ENCODE assay signal across 23 cellular contexts in genomic region chr7:143477501-143478150, GRCh38. TPM values are rescaled to one million over a fixed set of nuclear protein-coding genes. Genes with fewer than 3 reads are reported as not detected.
DNase-seq lines count a peak whose midpoint lies in the region; ATAC-seq, FAIRE-seq and TF ChIP-seq lines count a peak whose summit lies in the region.
"Had no signal": no experiment of that assay in that cellular context is flagged by ENCODE, and none has a peak within 500 bp of the region (broad histone marks: within the 10 kb centered on the region; RNA-seq: fewer than 3 reads in every experiment).

Gene TAS2R41 (plus strand): TSS chr7:143477873. CDS start chr7:143477873, 0 bp downstream.

- no peak within 1 kb of the TSS for H2BK15ac ChIP-seq in H1 (ENCODE audit: low read length)

- peaks cover 7% of the 10 kb centered on the region for H3K9me3 Mint-ChIP-seq in type B pancreatic cell
- H3K9me3 Mint-ChIP-seq: H9 had no signal

- ATAC-seq in GM18861 (IDR thresholded peaks at IDR 0.05; ENCODE audit: unreplicated experiment) (no peak), GM18511 (IDR thresholded peaks at IDR 0.05; ENCODE audit: unreplicated experiment) (no peak), GM18519 (IDR thresholded peaks at IDR 0.05; ENCODE audit: low FRiP score, unreplicated experiment) (no peak)
- ATAC-seq: PC-3 had no signal

- H3K56ac ChIP-seq in H1 (replicated peaks; ENCODE audit: insufficient read length, low read depth, low read length): no peak within 1 kb of the TSS

- no peak within 1 kb of the TSS for H3K4ac ChIP-seq in H1 (replicated peaks; ENCODE audit: insufficient read length, low read depth, low read length)

- no peak within 1 kb of the TSS for H2BK12ac ChIP-seq in H1 (ENCODE audit: low read depth, low read length)

- H4K91ac ChIP-seq in H1 (replicated peaks; ENCODE audit: insufficient read length, low read length): no peak within 1 kb of the TSS

- no peaks in the 10 kb centered on the region for H3K27me3 Mint-ChIP-seq in type B pancreatic cell

- H4K20me1 ChIP-seq in H1 (replicated peaks in 1 of 2; ENCODE audit: control insufficient read depth in 1 of 2, insufficient read depth in 2 of 2, low read length in 2 of 2): no peaks in the 10 kb centered on the region
- H4K20me1 ChIP-seq: BLaER1 treated with 17β-estradiol and CSF1 and Interleukin-3, amounts not matched to agents 10 nM and 100 nM had no signal

- intact Hi-C loops in left ventricle myocardium inferior (cut with micrococcal nuclease): no loop called here

- H3K9ac ChIP-seq in H1 (replicated peaks in 1 of 4; ENCODE audit: extremely low read depth in 1 of 4, low read depth in 3 of 4, low read length in 3 of 4): no peak within 1 kb of the TSS; a peak in 1 of 7 replicates
- no peak within 1 kb of the TSS for H3K9ac ChIP-seq in parathyroid adenoma
- H3K9ac ChIP-seq: BLaER1 treated with 17β-estradiol and CSF1 and Interleukin-3, amounts not matched to agents 10 nM and 100 nM had no signal

- H3K18ac ChIP-seq in H1 (ENCODE audit: extremely low read depth, low read length): no peak within 1 kb of the TSS

- POLR2A ChIA-PET in H1 (lab: Charles Lee; ENCODE audit: partially characterized antibody): no interaction called here

- no peak within 1 kb of the TSS for H3K14ac ChIP-seq in H1 (ENCODE audit: insufficient read length)

- no peak for TF ChIP-seq EP300 in H1 (IDR thresholded peaks at IDR 0.05; ENCODE audit: borderline replicate concordance in 1 of 2, low read depth in 2 of 2, low read length in 2 of 2)

- no peak within 1 kb of the TSS for H4K5ac ChIP-seq in H1 (ENCODE audit: insufficient read length, low read depth, low read length)

- H4K8ac ChIP-seq in H1 (ENCODE audit: extremely low read depth, insufficient read depth, low read length): peak within 1 kb of the TSS; percentile 7; the same call in 1 of the 2 replicates

- no peak within 1 kb of the TSS for H2BK5ac ChIP-seq in H1 (ENCODE audit: low read depth, low read length)

- H3K27me3 ChIP-seq in left ventricle myocardium inferior (ENCODE audit: low read depth) (no peaks in the 10 kb centered on the region), right atrium auricular region (no peaks in the 10 kb centered on the region), H1 (replicated peaks in 1 of 4; ENCODE audit: control insufficient read depth in 3 of 4, extremely low read depth in 1 of 4, insufficient read depth in 3 of 4, low read length in 3 of 4) (no peaks in the 10 kb centered on the region), parathyroid adenoma (ENCODE audit: control insufficient read depth, insufficient read depth, low read length) (no peaks in the 10 kb centered on the region)
- H3K27me3 ChIP-seq: BLaER1 treated with 17β-estradiol and CSF1 and Interleukin-3, amounts not matched to agents 10 nM and 100 nM; SJCRH30 had no signal

- H3K23ac ChIP-seq in H1 (ENCODE audit: insufficient read length): no peak within 1 kb of the TSS

- no peaks in the 10 kb centered on the region for H3K23me2 ChIP-seq in H1 (ENCODE audit: low read depth, low read length)

- H3K27ac ChIP-seq in left ventricle myocardium inferior (replicated peaks) (peak within 1 kb of the TSS; percentile 60), right atrium auricular region (no peak within 1 kb of the TSS), H1 (ENCODE audit: low read depth, low read length) (no peak within 1 kb of the TSS), parathyroid adenoma (no peak within 1 kb of the TSS)
- H3K27ac ChIP-seq: BLaER1 treated with 17β-estradiol and CSF1 and Interleukin-3, amounts not matched to agents 10 nM and 100 nM; SJCRH30 had no signal

- H3K36me3 ChIP-seq in left ventricle myocardium inferior (no peaks in the 10 kb centered on the region), right atrium auricular region (no peaks in the 10 kb centered on the region), H1 (ENCODE audit: control insufficient read depth in 2 of 4, insufficient read depth in 4 of 4, low read length in 3 of 4) (no peaks in the 10 kb centered on the region), parathyroid adenoma (ENCODE audit: control insufficient read depth, insufficient read depth, low read length) (no peaks in the 10 kb centered on the region)
- H3K36me3 ChIP-seq: BLaER1 treated with 17β-estradiol and CSF1 and Interleukin-3, amounts not matched to agents 10 nM and 100 nM; SJCRH30 had no signal

- FAIRE-seq in H1 (lab: Jason Lieb, UNC): no peak
- FAIRE-seq: A204.1, G401.6, GM18507 had no signal

- TF ChIP-seq RAD21 in H1 (IDR thresholded peaks at IDR 0.05 in 1 of 2, conservative IDR thresholded peaks at IDR 0.05 in 1 of 2; ENCODE audit: low read depth in 2 of 2, low read length in 2 of 2): no peak

- DNase-seq in left ventricle myocardium inferior (no peak), right atrium auricular region (ENCODE audit: low spot score) (no peak), H1 (ENCODE audit: low read depth in 1 of 2, low spot score in 2 of 2) (no peak), type B pancreatic cell (ENCODE audit: extremely low spot score, unreplicated experiment) (no peak)
- DNase-seq: CD8-positive, alpha-beta memory T cell; DND-41; H9; NCI-H1417; NCI-H187 treated with DMSO at 0.1 percent for 48 hours; NCI-H345; NCI-H774; PC-3; SJCRH30 had no signal

- H2AK5ac ChIP-seq in H1 (ENCODE audit: low read depth, low read length): no peak within 1 kb of the TSS

- no peaks in the 10 kb centered on the region for H3K4me1 Mint-ChIP-seq in type B pancreatic cell (ENCODE audit: unreplicated experiment)
- H3K4me1 Mint-ChIP-seq: H9 had no signal

- CTCF ChIA-PET in H1 (lab: Charles Lee; ENCODE audit: partially characterized antibody): interaction anchor here (0.6 to 1.7 kb wide), 3 partner anchors 10 to 171 kb away, joined by 3 to 4 read pairs (median 3); no protein-coding TSS in a partner anchor

- no peaks in the 10 kb centered on the region for H3K79me1 ChIP-seq in H1 (ENCODE audit: low read depth, low read length)

- H3K4me2 ChIP-seq in H1 (ENCODE audit: insufficient read depth in 1 of 2, low read depth in 2 of 2, low read length in 2 of 2) (no peak within 1 kb of the TSS), parathyroid adenoma (ENCODE audit: low read length) (no peak within 1 kb of the TSS)
- H3K4me2 ChIP-seq: BLaER1 treated with 17β-estradiol and CSF1 and Interleukin-3, amounts not matched to agents 10 nM and 100 nM had no signal

- peak within 1 kb of the TSS; percentile 40 for H3K27ac Mint-ChIP-seq in type B pancreatic cell
- H3K27ac Mint-ChIP-seq: IgD-negative memory B cell had no signal

- H3K36me3 Mint-ChIP-seq in type B pancreatic cell: no peaks in the 10 kb centered on the region
- H3K36me3 Mint-ChIP-seq: IgD-negative memory B cell had no signal

- H3K4me3 Mint-ChIP-seq in type B pancreatic cell: no peak within 1 kb of the TSS
- H3K4me3 Mint-ChIP-seq: CD8-positive, alpha-beta memory T cell; H9; IgD-negative memory B cell had no signal

- H3K4me3 ChIP-seq in left ventricle myocardium inferior (no peak within 1 kb of the TSS), right atrium auricular region (no peak within 1 kb of the TSS), H1 (ENCODE audit: extremely low read depth in 1 of 4, insufficient read depth in 2 of 4, low read depth in 3 of 4, low read length in 4 of 4) (no peak within 1 kb of the TSS), parathyroid adenoma (ENCODE audit: low read depth, low read length) (no peak within 1 kb of the TSS)
- H3K4me3 ChIP-seq: BLaER1 treated with 17β-estradiol and CSF1 and Interleukin-3, amounts not matched to agents 10 nM and 100 nM; SJCRH30 had no signal

- TF ChIP-seq CTCF in left ventricle myocardium inferior (IDR thresholded peaks at IDR 0.05; ENCODE audit: borderline replicate concordance): no peak
- no peak for TF ChIP-seq CTCF in right atrium auricular region (IDR thresholded peaks at IDR 0.05)
- no peak for TF ChIP-seq CTCF in H1 (IDR thresholded peaks at IDR 0.05; ENCODE audit: control extremely low read depth in 1 of 3, insufficient read depth in 1 of 3, low read depth in 1 of 3, low read length in 3 of 3)
- TF ChIP-seq CTCF in parathyroid adenoma (IDR thresholded peaks at IDR 0.05): no peak
- TF ChIP-seq CTCF in type B pancreatic cell (conservative IDR thresholded peaks at IDR 0.05): no peak

- 85% methylated on average over 10 of the region's 10 CpGs; no CpG with 5 or more reads in 1 of the 2 experiments for WGBS in H1 (ENCODE audit: extremely low coverage in 1 of 2, insufficient coverage in 1 of 2, insufficient read length in 1 of 2, insufficient replicate concordance in 2 of 2, low coverage in 1 of 2, low lambda C conversion rate in 2 of 2, missing lambda C conversion rate in 1 of 2), 2 experiments

- H2AFZ ChIP-seq in H1 (ENCODE audit: low read length): no peak within 1 kb of the TSS
- H2AFZ ChIP-seq in parathyroid adenoma: peak within 1 kb of the TSS; percentile 59

- H3K4me1 ChIP-seq in left ventricle myocardium inferior (no peaks in the 10 kb centered on the region), right atrium auricular region (no peaks in the 10 kb centered on the region), H1 (replicated peaks in 1 of 4; ENCODE audit: control insufficient read depth in 3 of 4, insufficient read depth in 4 of 4, low read length in 3 of 4) (no peaks in the 10 kb centered on the region), parathyroid adenoma (no peaks in the 10 kb centered on the region)
- H3K4me1 ChIP-seq: SJCRH30 had no signal

- H3K79me2 ChIP-seq in H1 (ENCODE audit: control insufficient read depth in 1 of 2, insufficient read depth in 2 of 2, low read length in 2 of 2): no peaks in the 10 kb centered on the region
- H3K79me2 ChIP-seq in parathyroid adenoma: no peaks in the 10 kb centered on the region

- H2BK20ac ChIP-seq in H1 (ENCODE audit: low read length): no peak within 1 kb of the TSS

- H3K9me3 ChIP-seq in left ventricle myocardium inferior (replicated peaks): peaks cover 23% of the 10 kb centered on the region
- peaks cover 0 to 10% of the 10 kb centered on the region in 2 donors for H3K9me3 ChIP-seq in right atrium auricular region
- no peaks in the 10 kb centered on the region for H3K9me3 ChIP-seq in H1 (ENCODE audit: insufficient read depth in 2 of 2, low read depth in 1 of 2, low read length in 1 of 2)
- H3K9me3 ChIP-seq in parathyroid adenoma (ENCODE audit: control insufficient read depth, low read length): no peaks in the 10 kb centered on the region
- H3K9me3 ChIP-seq: SJCRH30 had no signal

- no peak within 1 kb of the TSS for H2BK120ac ChIP-seq in H1 (replicated peaks; ENCODE audit: low read depth, low read length)

- no peak for TF ChIP-seq POLR2A in H1 (IDR thresholded peaks at IDR 0.05; ENCODE audit: control extremely low read depth in 1 of 2, low read depth in 2 of 2, low read length in 2 of 2)

RNA-seq across cellular contexts. Expression of gene TAS2R41, which starts in this region (rescaled TPM):
- total RNA-seq in left ventricle myocardium inferior (not detected), right atrium auricular region (not detected), type B pancreatic cell (ENCODE audit: low replicate concordance) (not detected in 2 replicates)
- total RNA-seq in H1 (2021; fragmentation: NEBNext Ultra II Directional; extraction: Animal tissue kit (Norgen Biotek cat#: 25700)): not detected in 2 replicates
- 0.12 TPM in 1 of 2 replicates, not detected in the other for polyA plus RNA-seq in H1 (2011; rRNA removed)
- polyA plus RNA-seq in H1 (2011; cell fraction: cytosol; rRNA removed): not detected
- polyA plus RNA-seq in H1 (2011; cell fraction: nucleus; rRNA removed): 0.64 TPM
- not detected in 4 replicates for polyA plus RNA-seq in H1 (2012, experiment 1 of 2)
- polyA plus RNA-seq in H1 (2012, experiment 2 of 2): not detected
- polyA plus RNA-seq in H1 (2013, experiment 1 of 2): not detected
- 0.06 TPM for polyA plus RNA-seq in H1 (2013, experiment 2 of 2)
- 2.3 and 3.0 TPM in 2 replicates for polyA minus RNA-seq in H1 (2011; rRNA and poly(A)+ RNA removed)
- polyA minus RNA-seq in H1 (2011; cell fraction: cytosol; rRNA and poly(A)+ RNA removed): not detected
- polyA minus RNA-seq in H1 (2011; cell fraction: nucleus; rRNA and poly(A)+ RNA removed): 6.4 TPM
- total RNA-seq: CD8-positive, alpha-beta memory T cell; H9; HT-29; PC-3; SJCRH30 had no signal
- polyA plus RNA-seq: CD8-positive, alpha-beta memory T cell; IgD-negative memory B cell had no signal
